14 cellular contexts compared by ENCODE assay signal in genomic region chr16:50208460-50208931, GRCh38. TPM values are rescaled to one million over a fixed set of nuclear protein-coding genes. Genes with fewer than 3 reads are reported as not detected.
DNase-seq lines count a peak whose midpoint lies in the region; ATAC-seq, FAIRE-seq and TF ChIP-seq lines count a peak whose summit lies in the region.
"Had no signal": no experiment of that assay in that cellular context is flagged by ENCODE, and none has a peak within 500 bp of the region (broad histone marks: within the 10 kb centered on the region; RNA-seq: fewer than 3 reads in every experiment).

No MANE protein-coding gene starts in this region.

- peaks cover 21% of the 10 kb centered on the region for H3F3A ChIP-seq in MM.1S (ENCODE audit: insufficient read depth, low read length)

- no peak for TF ChIP-seq CTCF in MM.1S (IDR thresholded peaks at IDR 0.05; ENCODE audit: low read length)
- no peak for TF ChIP-seq CTCF in endothelial cell of umbilical vein (IDR thresholded peaks at IDR 0.05; ENCODE audit: extremely low read depth in 1 of 2, insufficient read depth in 1 of 2, low read depth in 1 of 2, low read length in 2 of 2)
- TF ChIP-seq CTCF in osteoblast (IDR thresholded peaks at IDR 0.05; ENCODE audit: extremely low read depth, low read depth, low read length) = no peak
- no peak for TF ChIP-seq CTCF in thyroid gland (IDR thresholded peaks at IDR 0.05)
- no peak for TF ChIP-seq CTCF in GM13977 (IDR thresholded peaks at IDR 0.05; ENCODE audit: extremely low read depth, insufficient read depth, missing control alignments)

- H3K9me3 ChIP-seq in MM.1S (replicated peaks; ENCODE audit: insufficient read depth, low read length) (no peaks in the 10 kb centered on the region), endothelial cell of umbilical vein (replicated peaks; ENCODE audit: control insufficient read depth, insufficient read depth, low read length) (no peaks in the 10 kb centered on the region), osteoblast (ENCODE audit: low read depth, low read length) (no peaks in the 10 kb centered on the region), thyroid gland (no peaks in the 10 kb centered on the region)
- H3K9me3 ChIP-seq: neutrophil had no signal

- H4K20me1 ChIP-seq in MM.1S (ENCODE audit: insufficient read depth, low read length) = peaks cover 5% of the 10 kb centered on the region; the same call in 1 of the 2 replicates
- H4K20me1 ChIP-seq in endothelial cell of umbilical vein (replicated peaks; ENCODE audit: control insufficient read depth, extremely low read depth, insufficient read depth, low read length) = no peaks in the 10 kb centered on the region
- H4K20me1 ChIP-seq in osteoblast (ENCODE audit: insufficient read depth, low read length) = peaks cover 15% of the 10 kb centered on the region

- H3K9me1 ChIP-seq in endothelial cell of umbilical vein (replicated peaks; ENCODE audit: control insufficient read depth, extremely low read depth, insufficient read depth, low read length) = no peaks in the 10 kb centered on the region

- no peak overlapping the region for H2AFZ ChIP-seq in MM.1S (ENCODE audit: low read length)
- H2AFZ ChIP-seq in endothelial cell of umbilical vein (ENCODE audit: low read depth, low read length) = no peak overlapping the region
- no peak overlapping the region for H2AFZ ChIP-seq in osteoblast (ENCODE audit: low read length)

- H3K9ac ChIP-seq in MM.1S (ENCODE audit: low read length) (no peak overlapping the region), endothelial cell of umbilical vein (replicated peaks; ENCODE audit: extremely low read depth, insufficient read depth, low read length) (no peak overlapping the region)

- intact Hi-C loops in endothelial cell of umbilical vein (cut with micrococcal nuclease) = no loop called here
- intact Hi-C loops in thyroid gland (cut with DNase I) = no loop called here

- dilution Hi-C loops in endothelial cell of umbilical vein (cut with MboI; ENCODE audit: extremely low pct_ligation_motif_present, low sequenced_read_pairs) = no loop called here

- POLR2A ChIA-PET in endothelial cell of umbilical vein (lab: Charles Lee) = interaction anchor here (0.6 to 1.1 kb wide), 3 partner anchors 22 to 53 kb away, joined by 3 read pairs; no protein-coding TSS in a partner anchor

- H3K36me3 ChIP-seq in MM.1S (replicated peaks; ENCODE audit: insufficient read depth, low read length) = no peaks in the 10 kb centered on the region
- H3K36me3 ChIP-seq in endothelial cell of umbilical vein (ENCODE audit: control insufficient read depth in 2 of 2, extremely low read depth in 1 of 2, insufficient read depth in 2 of 2, low read length in 2 of 2) = no peaks in the 10 kb centered on the region
- H3K36me3 ChIP-seq in osteoblast (ENCODE audit: insufficient read depth, low read length) = peaks cover 5% of the 10 kb centered on the region
- H3K36me3 ChIP-seq in thyroid gland = peaks cover 0 to 3% of the 10 kb centered on the region in 2 donors

- H3K4me2 ChIP-seq in MM.1S (ENCODE audit: low read depth, low read length) = peak overlapping the region; percentile 58; the same call in 1 of the 2 replicates
- peak overlapping the region; percentile 79 for H3K4me2 ChIP-seq in endothelial cell of umbilical vein (ENCODE audit: insufficient read depth, low read length)
- H3K4me2 ChIP-seq in osteoblast (ENCODE audit: insufficient read depth, low read length) = peak overlapping the region; percentile 15

- ATAC-seq in HG03439 (IDR thresholded peaks at IDR 0.05; ENCODE audit: unreplicated experiment) = no peak

- DNase-seq in Caki2 (ENCODE audit: low read depth) (peak; percentile 51), MM.1S (no peak), endothelial cell of umbilical vein (ENCODE audit: low read depth, low spot score) (peak; percentile 85), osteoblast (ENCODE audit: insufficient read length, low spot score, missing footprints) (peak; percentile 19), thyroid gland (no peak), GM13977 (ENCODE audit: low spot score) (no peak), MV-4-11 (lab: John Stamatoyannopoulos, UW) (no peak)
- DNase-seq: activated CD4-positive, CD25-positive, alpha-beta regulatory T cell; activated effector memory CD4-positive, alpha-beta T cell treated with Interleukin-2 at 50 U/mL for 16 hours; effector CD8-positive, alpha-beta T cell; GF-D8; NCI-H187 had no signal

- no TSS peak for BruUV-seq in endothelial cell of umbilical vein (replicated peaks; lab: Mats Ljungman, UMichigan)

- no peaks in the 10 kb centered on the region for H3K27me3 ChIP-seq in MM.1S (replicated peaks; ENCODE audit: insufficient read depth, low read length)
- H3K27me3 ChIP-seq in endothelial cell of umbilical vein (ENCODE audit: control insufficient read depth in 2 of 2, insufficient read depth in 2 of 2, low read length in 2 of 2) = no peaks in the 10 kb centered on the region
- no peaks in the 10 kb centered on the region for H3K27me3 ChIP-seq in osteoblast (ENCODE audit: insufficient read depth, low read length)
- no peaks in the 10 kb centered on the region for H3K27me3 ChIP-seq in thyroid gland
- H3K27me3 ChIP-seq: neutrophil had no signal

- WGBS in thyroid gland, 2 donors = 52 to 66% methylated on average over 3 of the region's 3 CpGs

- no peaks in the 10 kb centered on the region for H3K9me2 ChIP-seq in MM.1S (replicated peaks; ENCODE audit: insufficient read depth, low read length)

- in situ Hi-C loops in Caki2 (cut with HindIII; ENCODE audit: low pct_unique_long_range_greater_than_20kb, low sequenced_read_pairs) (no loop called here), GM13977 (cut with MboI; ENCODE audit: low pct_unique_long_range_greater_than_20kb, low sequenced_read_pairs, unreplicated experiment) (no loop called here)

- no peak overlapping the region for H3K4me3 ChIP-seq in MM.1S (ENCODE audit: low read length)
- H3K4me3 ChIP-seq in endothelial cell of umbilical vein (replicated peaks in 1 of 3; ENCODE audit: insufficient read depth in 1 of 3, low read depth in 1 of 3, low read length in 3 of 3) = no peak overlapping the region
- H3K4me3 ChIP-seq in osteoblast (ENCODE audit: insufficient read depth, low read length) = no peak overlapping the region
- no peak overlapping the region for H3K4me3 ChIP-seq in thyroid gland (replicated peaks in 1 of 3)

- CTCF ChIA-PET in endothelial cell of umbilical vein (lab: Charles Lee) = interaction anchor here (0.8 to 4.1 kb wide), 13 partner anchors 12 to 457 kb away, joined by 3 to 55 read pairs (median 6); partner anchors contain the start of genes CNEP1R1 and TENT4B

- no peak for TF ChIP-seq POLR2A in endothelial cell of umbilical vein (IDR thresholded peaks at IDR 0.05; ENCODE audit: low read depth, low read length)
- TF ChIP-seq POLR2A in thyroid gland (IDR thresholded peaks at IDR 0.05) = no peak

- H3K27ac ChIP-seq in MM.1S (ENCODE audit: low read length) = no peak overlapping the region; the same call in 1 of the 2 replicates
- H3K27ac ChIP-seq in endothelial cell of umbilical vein (ENCODE audit: insufficient read depth, low read depth, low read length) = peak overlapping the region; percentile 64
- no peak overlapping the region for H3K27ac ChIP-seq in osteoblast (ENCODE audit: low read depth, low read length)
- no peak overlapping the region for H3K27ac ChIP-seq in thyroid gland

- H3K4me1 ChIP-seq in MM.1S (ENCODE audit: low read length) = peaks cover 31% of the 10 kb centered on the region
- peaks cover 26% of the 10 kb centered on the region for H3K4me1 ChIP-seq in endothelial cell of umbilical vein (ENCODE audit: control insufficient read depth, extremely low read depth, insufficient read depth, low read length)
- H3K4me1 ChIP-seq in osteoblast (ENCODE audit: insufficient read depth, low read length) = peaks cover 40% of the 10 kb centered on the region
- peaks cover 30 to 33% of the 10 kb centered on the region in 2 donors for H3K4me1 ChIP-seq in thyroid gland

- H3K79me2 ChIP-seq in MM.1S (ENCODE audit: low read length) (peaks cover 73% of the 10 kb centered on the region), endothelial cell of umbilical vein (ENCODE audit: control insufficient read depth, insufficient read depth, low read length) (peaks cover 30% of the 10 kb centered on the region), osteoblast (ENCODE audit: insufficient read depth, low read length) (peaks cover 57% of the 10 kb centered on the region)

- FAIRE-seq in endothelial cell of umbilical vein (lab: Jason Lieb, UNC) = peak; percentile 81

TF ChIP-seq in endothelial cell of umbilical vein, 7 proteins besides CTCF, POLR2A, EP300 and RAD21 (continues in another document):
- no peak for TF ChIP-seq MYC (IDR thresholded peaks at IDR 0.05; ENCODE audit: low read depth, low read length)
- no peak for TF ChIP-seq GATA2 (IDR thresholded peaks at IDR 0.05; ENCODE audit: insufficient read depth, insufficient read length, low read depth, low read length)
- peak; percentile 66 for TF ChIP-seq FOS (IDR thresholded peaks at IDR 0.05; ENCODE audit: borderline replicate concordance, insufficient read depth, low read length)

RNA-seq across cellular contexts. Expression of gene TENT4B, which starts 55.4 kb away (rescaled TPM):
- 3.3 and 4.2 TPM in 2 replicates for total RNA-seq in Caki2 (2014; rRNA removed; shearing (Covaris generic); ENCODE audit: low replicate concordance)
- total RNA-seq in endothelial cell of umbilical vein (13.1 TPM in 2 replicates), osteoblast (8.5 and 10.1 TPM in 2 replicates), thyroid gland (10 to 100 TPM in 3 of 4 donors, 1 to 10 TPM in 1; 10.0 to 14.7 (median 11.4) TPM)
- polyA plus RNA-seq in endothelial cell of umbilical vein = 3.5 and 4.2 TPM in 2 replicates
- 4.8 and 5.4 TPM in 2 replicates for polyA plus RNA-seq in endothelial cell of umbilical vein (2011; cell fraction: cytosol; rRNA removed)
- 8.8 and 12.1 TPM in 2 replicates for polyA plus RNA-seq in endothelial cell of umbilical vein (2011; cell fraction: nucleus; rRNA removed)
- 7.6 and 7.7 TPM in 2 replicates for polyA plus RNA-seq in endothelial cell of umbilical vein (2012)
- 7.2 and 8.6 TPM in 2 replicates for polyA minus RNA-seq in endothelial cell of umbilical vein
- polyA minus RNA-seq in endothelial cell of umbilical vein (2011; cell fraction: cytosol; rRNA and poly(A)+ RNA removed) = 10.3 TPM
- polyA minus RNA-seq in endothelial cell of umbilical vein (2011; cell fraction: nucleus; rRNA and poly(A)+ RNA removed) = 8.8 and 9.2 TPM in 2 replicates

RNA-seq across cellular contexts. Expression of gene ADCY7, which starts 57.9 kb away (rescaled TPM):
- 13.3 and 30.2 TPM in 2 replicates for total RNA-seq in Caki2 (2014; rRNA removed; shearing (Covaris generic); ENCODE audit: low replicate concordance)
- total RNA-seq in endothelial cell of umbilical vein (9.3 and 9.7 TPM in 2 replicates), osteoblast (49.5 and 51.0 TPM in 2 replicates), thyroid gland (1 to 10 TPM; 4.2 to 8.2 (median 7.1) TPM)
- 3.5 and 3.9 TPM in 2 replicates for polyA plus RNA-seq in endothelial cell of umbilical vein
- 1.7 and 2.3 TPM in 2 replicates for polyA plus RNA-seq in endothelial cell of umbilical vein (2011; cell fraction: cytosol; rRNA removed)
- 6.4 and 8.1 TPM in 2 replicates for polyA plus RNA-seq in endothelial cell of umbilical vein (2011; cell fraction: nucleus; rRNA removed)
- polyA plus RNA-seq in endothelial cell of umbilical vein (2012) = 11.3 and 26.4 TPM in 2 replicates
- polyA minus RNA-seq in endothelial cell of umbilical vein = 9.0 and 12.6 TPM in 2 replicates
- 12.3 TPM for polyA minus RNA-seq in endothelial cell of umbilical vein (2011; cell fraction: cytosol; rRNA and poly(A)+ RNA removed)
- 2.9 and 9.4 TPM in 2 replicates for polyA minus RNA-seq in endothelial cell of umbilical vein (2011; cell fraction: nucleus; rRNA and poly(A)+ RNA removed)

Comparison
In these comparisons a context has a peak if more than half of its experiments do, and no peak if none do; other contexts are left out.
1. DNase-seq: peak in Caki2 (single experiment), endothelial cell of umbilical vein (single experiment) and osteoblast (single experiment); none in MM.1S (single experiment), thyroid gland (0 of 2), GM13977 (single experiment) and MV-4-11 (single experiment).
2. H3K4me2 ChIP-seq: peak in every context shown above with its lines; median percentile 79 in endothelial cell of umbilical vein; 58 in MM.1S; 15 in osteoblast.